1 cellular context compared by ENCODE assay signal in the genomic region with DNA sequence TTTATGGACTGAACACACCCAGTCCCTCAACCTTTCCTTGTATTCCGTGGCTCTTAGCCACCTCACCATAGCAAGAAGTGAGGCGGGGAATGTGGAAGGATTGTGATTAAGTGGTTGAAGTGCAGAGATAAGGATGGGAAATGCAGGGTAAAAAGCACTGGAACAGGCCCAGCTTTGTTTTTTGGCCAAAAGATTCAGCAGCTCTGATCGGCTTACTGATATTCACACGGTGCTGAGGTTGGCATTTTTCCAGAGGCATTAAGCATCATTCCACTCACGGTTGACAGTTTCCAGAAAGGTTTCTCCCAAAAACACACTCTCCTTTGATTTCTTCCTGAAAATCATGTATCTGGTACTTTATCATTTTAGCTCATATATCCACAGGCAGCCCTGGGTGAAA.
TF ChIP-seq lines count a peak whose summit lies in the region.

No MANE protein-coding gene starts in this region.

TF ChIP-seq in SK-N-SH, 30 proteins besides CTCF, POLR2A, EP300 and RAD21 (continued from another document):
- TF ChIP-seq, protein P1, sequence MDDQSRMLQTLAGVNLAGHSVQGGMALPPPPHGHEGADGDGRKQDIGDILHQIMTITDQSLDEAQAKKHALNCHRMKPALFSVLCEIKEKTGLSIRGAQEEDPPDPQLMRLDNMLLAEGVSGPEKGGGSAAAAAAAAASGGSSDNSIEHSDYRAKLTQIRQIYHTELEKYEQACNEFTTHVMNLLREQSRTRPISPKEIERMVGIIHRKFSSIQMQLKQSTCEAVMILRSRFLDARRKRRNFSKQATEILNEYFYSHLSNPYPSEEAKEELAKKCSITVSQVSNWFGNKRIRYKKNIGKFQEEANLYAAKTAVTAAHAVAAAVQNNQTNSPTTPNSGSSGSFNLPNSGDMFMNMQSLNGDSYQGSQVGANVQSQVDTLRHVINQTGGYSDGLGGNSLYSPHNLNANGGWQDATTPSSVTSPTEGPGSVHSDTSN (IDR thresholded peaks at IDR 0.05), result no peak
- TF ChIP-seq, protein P2, sequence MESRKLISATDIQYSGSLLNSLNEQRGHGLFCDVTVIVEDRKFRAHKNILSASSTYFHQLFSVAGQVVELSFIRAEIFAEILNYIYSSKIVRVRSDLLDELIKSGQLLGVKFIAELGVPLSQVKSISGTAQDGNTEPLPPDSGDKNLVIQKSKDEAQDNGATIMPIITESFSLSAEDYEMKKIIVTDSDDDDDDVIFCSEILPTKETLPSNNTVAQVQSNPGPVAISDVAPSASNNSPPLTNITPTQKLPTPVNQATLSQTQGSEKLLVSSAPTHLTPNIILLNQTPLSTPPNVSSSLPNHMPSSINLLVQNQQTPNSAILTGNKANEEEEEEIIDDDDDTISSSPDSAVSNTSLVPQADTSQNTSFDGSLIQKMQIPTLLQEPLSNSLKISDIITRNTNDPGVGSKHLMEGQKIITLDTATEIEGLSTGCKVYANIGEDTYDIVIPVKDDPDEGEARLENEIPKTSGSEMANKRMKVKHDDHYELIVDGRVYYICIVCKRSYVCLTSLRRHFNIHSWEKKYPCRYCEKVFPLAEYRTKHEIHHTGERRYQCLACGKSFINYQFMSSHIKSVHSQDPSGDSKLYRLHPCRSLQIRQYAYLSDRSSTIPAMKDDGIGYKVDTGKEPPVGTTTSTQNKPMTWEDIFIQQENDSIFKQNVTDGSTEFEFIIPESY (IDR thresholded peaks at IDR 0.05; ENCODE audit: borderline replicate concordance, low read depth), result no peak
- TF ChIP-seq, protein P3, sequence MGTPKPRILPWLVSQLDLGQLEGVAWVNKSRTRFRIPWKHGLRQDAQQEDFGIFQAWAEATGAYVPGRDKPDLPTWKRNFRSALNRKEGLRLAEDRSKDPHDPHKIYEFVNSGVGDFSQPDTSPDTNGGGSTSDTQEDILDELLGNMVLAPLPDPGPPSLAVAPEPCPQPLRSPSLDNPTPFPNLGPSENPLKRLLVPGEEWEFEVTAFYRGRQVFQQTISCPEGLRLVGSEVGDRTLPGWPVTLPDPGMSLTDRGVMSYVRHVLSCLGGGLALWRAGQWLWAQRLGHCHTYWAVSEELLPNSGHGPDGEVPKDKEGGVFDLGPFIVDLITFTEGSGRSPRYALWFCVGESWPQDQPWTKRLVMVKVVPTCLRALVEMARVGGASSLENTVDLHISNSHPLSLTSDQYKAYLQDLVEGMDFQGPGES (IDR thresholded peaks at IDR 0.05; ENCODE audit: low read depth, low read length), result no peak
- TF ChIP-seq, protein P4, sequence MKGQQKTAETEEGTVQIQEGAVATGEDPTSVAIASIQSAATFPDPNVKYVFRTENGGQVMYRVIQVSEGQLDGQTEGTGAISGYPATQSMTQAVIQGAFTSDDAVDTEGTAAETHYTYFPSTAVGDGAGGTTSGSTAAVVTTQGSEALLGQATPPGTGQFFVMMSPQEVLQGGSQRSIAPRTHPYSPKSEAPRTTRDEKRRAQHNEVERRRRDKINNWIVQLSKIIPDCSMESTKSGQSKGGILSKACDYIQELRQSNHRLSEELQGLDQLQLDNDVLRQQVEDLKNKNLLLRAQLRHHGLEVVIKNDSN (IDR thresholded peaks at IDR 0.05; ENCODE audit: borderline replicate concordance, low read depth), result no peak
- TF ChIP-seq, protein P5, sequence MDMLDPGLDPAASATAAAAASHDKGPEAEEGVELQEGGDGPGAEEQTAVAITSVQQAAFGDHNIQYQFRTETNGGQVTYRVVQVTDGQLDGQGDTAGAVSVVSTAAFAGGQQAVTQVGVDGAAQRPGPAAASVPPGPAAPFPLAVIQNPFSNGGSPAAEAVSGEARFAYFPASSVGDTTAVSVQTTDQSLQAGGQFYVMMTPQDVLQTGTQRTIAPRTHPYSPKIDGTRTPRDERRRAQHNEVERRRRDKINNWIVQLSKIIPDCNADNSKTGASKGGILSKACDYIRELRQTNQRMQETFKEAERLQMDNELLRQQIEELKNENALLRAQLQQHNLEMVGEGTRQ (IDR thresholded peaks at IDR 0.05; ENCODE audit: borderline replicate concordance, low read depth, low read length), result no peak
- TF ChIP-seq MXI1 (IDR thresholded peaks at IDR 0.05; ENCODE audit: low read depth, low read length), result peak; percentile 46
- TF ChIP-seq SIN3A (IDR thresholded peaks at IDR 0.05; ENCODE audit: borderline replicate concordance, low read depth, low read length), result no peak
- peak; percentile 70; the same call in 1 of the 2 replicates for TF ChIP-seq POLR2AphosphoS5 (IDR thresholded peaks at IDR 0.05; ENCODE audit: low read depth, low read length)
- TF ChIP-seq, protein P6, sequence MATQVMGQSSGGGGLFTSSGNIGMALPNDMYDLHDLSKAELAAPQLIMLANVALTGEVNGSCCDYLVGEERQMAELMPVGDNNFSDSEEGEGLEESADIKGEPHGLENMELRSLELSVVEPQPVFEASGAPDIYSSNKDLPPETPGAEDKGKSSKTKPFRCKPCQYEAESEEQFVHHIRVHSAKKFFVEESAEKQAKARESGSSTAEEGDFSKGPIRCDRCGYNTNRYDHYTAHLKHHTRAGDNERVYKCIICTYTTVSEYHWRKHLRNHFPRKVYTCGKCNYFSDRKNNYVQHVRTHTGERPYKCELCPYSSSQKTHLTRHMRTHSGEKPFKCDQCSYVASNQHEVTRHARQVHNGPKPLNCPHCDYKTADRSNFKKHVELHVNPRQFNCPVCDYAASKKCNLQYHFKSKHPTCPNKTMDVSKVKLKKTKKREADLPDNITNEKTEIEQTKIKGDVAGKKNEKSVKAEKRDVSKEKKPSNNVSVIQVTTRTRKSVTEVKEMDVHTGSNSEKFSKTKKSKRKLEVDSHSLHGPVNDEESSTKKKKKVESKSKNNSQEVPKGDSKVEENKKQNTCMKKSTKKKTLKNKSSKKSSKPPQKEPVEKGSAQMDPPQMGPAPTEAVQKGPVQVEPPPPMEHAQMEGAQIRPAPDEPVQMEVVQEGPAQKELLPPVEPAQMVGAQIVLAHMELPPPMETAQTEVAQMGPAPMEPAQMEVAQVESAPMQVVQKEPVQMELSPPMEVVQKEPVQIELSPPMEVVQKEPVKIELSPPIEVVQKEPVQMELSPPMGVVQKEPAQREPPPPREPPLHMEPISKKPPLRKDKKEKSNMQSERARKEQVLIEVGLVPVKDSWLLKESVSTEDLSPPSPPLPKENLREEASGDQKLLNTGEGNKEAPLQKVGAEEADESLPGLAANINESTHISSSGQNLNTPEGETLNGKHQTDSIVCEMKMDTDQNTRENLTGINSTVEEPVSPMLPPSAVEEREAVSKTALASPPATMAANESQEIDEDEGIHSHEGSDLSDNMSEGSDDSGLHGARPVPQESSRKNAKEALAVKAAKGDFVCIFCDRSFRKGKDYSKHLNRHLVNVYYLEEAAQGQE (IDR thresholded peaks at IDR 0.05; ENCODE audit: low read depth, low read length), result no peak
